ENCODE assay signal across 9 cellular contexts in genomic region chr2:211631503-211631902, GRCh38.
"Had no signal": no experiment of that assay in that cellular context is flagged by ENCODE, and none has a peak within 500 bp of the region (broad histone marks: within the 10 kb centered on the region; RNA-seq: fewer than 3 reads in every experiment).

No MANE protein-coding gene starts in this region.

- H3K9me3 ChIP-seq: HAP-1 had no signal

- H3K27ac ChIP-seq: GM23248 had no signal

- H3K9ac ChIP-seq: GM23248 had no signal

- DNase-seq: GM23248, GOT3, H7, HFFc6, IMR-90, KG1 had no signal

- H3K36me3 ChIP-seq: HAP-1 had no signal

- H3K4me3 ChIP-seq: GM23248, HAP-1, K562 had no signal

- H2AFZ ChIP-seq: GM23248 had no signal

- H3K4me1 ChIP-seq: HAP-1 had no signal

- ATAC-seq: HCT116, K562 had no signal
